ENCODE assay signal across 16 cellular contexts in the genomic region with DNA sequence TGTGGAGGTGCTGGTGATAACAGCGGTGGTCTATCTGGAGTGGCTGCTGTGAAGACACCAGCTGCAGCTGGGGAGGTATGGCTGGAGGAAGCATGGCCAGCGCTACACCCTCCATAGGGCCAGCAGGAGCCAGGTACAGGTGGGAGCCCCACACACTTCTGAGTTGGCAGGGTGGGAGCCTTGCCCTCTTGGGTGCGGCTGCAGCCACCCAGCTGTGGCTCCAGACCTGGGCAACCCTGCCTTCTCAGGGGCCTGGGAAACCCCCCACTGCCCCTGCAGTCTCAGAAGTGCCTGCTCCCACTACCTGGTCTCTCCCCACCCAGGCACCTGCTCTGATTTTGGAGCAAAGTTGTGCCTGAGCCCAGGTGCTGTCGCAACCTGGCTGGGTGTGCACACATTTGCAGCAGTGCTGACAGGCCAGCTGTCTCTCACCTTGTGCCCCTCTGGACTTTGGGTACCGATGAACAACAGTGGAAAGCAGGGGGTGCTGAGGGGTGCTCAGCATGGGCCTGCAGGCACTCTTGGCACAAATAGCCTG.
A peak's percentile ranks its signal among the peaks of the same experiment; 100 is the strongest.
DNase-seq lines count a peak whose midpoint lies in the region; ATAC-seq and TF ChIP-seq lines count a peak whose summit lies in the region.
"Had no signal": no experiment of that assay in that cellular context is flagged by ENCODE, and none has a peak within 500 bp of the region (broad histone marks: within the 10 kb centered on the region; RNA-seq: fewer than 3 reads in every experiment).

No MANE protein-coding gene starts in this region.

- H3K27me3 ChIP-seq in neuronal stem cell (ENCODE audit: control insufficient read depth in 3 of 3, insufficient read depth in 3 of 3, low read depth in 1 of 3, low read length in 3 of 3) (no peaks in the 10 kb centered on the region), SJCRH30 (no peaks in the 10 kb centered on the region), PC-9 (ENCODE audit: insufficient read depth, low read depth) (no peaks in the 10 kb centered on the region)
- H3K27me3 ChIP-seq: BLaER1 had no signal

- H2BK12ac ChIP-seq in neuronal stem cell (ENCODE audit: low read length), result no peak overlapping the region

- H3K9me3 ChIP-seq in neuronal stem cell (replicated peaks in 1 of 2; ENCODE audit: control insufficient read depth in 2 of 2, insufficient read depth in 1 of 2, low read depth in 1 of 2, low read length in 2 of 2) (peaks cover 9 to 17% of the 10 kb centered on the region in 2 donors), SJCRH30 (replicated peaks) (no peaks in the 10 kb centered on the region), PC-9 (ENCODE audit: insufficient read depth, low read depth) (no peaks in the 10 kb centered on the region; the same call in 1 of the 2 replicates)

- H3K27ac Mint-ChIP-seq in activated naive CD8-positive, alpha-beta T cell treated with anti-CD3 and anti-CD28 coated beads, Interleukin-2, amount 50 U/mL, for 24 hours, result no peak overlapping the region
- no peak overlapping the region for H3K27ac Mint-ChIP-seq in activated naive CD8-positive, alpha-beta T cell treated with anti-CD3 and anti-CD28 coated beads for 36 hours
- H3K27ac Mint-ChIP-seq: H9 had no signal

- H2AFZ ChIP-seq in neuronal stem cell (ENCODE audit: low read length), result no peak overlapping the region
- no peak overlapping the region for H2AFZ ChIP-seq in PC-9

- no peaks in the 10 kb centered on the region for H4K20me1 ChIP-seq in PC-9 (ENCODE audit: insufficient read depth)
- H4K20me1 ChIP-seq: BLaER1 had no signal

- no CpG with 5 or more reads among the region's 5 CpGs for WGBS in neuronal stem cell (ENCODE audit: extremely low coverage in 2 of 2, insufficient read length in 2 of 2, insufficient replicate concordance in 1 of 2), 2 donors

- no peaks in the 10 kb centered on the region for H3K9me2 ChIP-seq in PC-9 (ENCODE audit: insufficient read depth)

- POLR2A ChIA-PET in PC-9 (lab: Charles Lee; ENCODE audit: unreplicated experiment), result no interaction called here

- no peak overlapping the region for H3K4me3 ChIP-seq in neuronal stem cell (ENCODE audit: low read length in 2 of 2)
- H3K4me3 ChIP-seq in SJCRH30, result no peak overlapping the region
- no peak overlapping the region for H3K4me3 ChIP-seq in PC-9
- H3K4me3 ChIP-seq: BLaER1 had no signal

- H3K36me3 ChIP-seq in neuronal stem cell (replicated peaks in 1 of 2; ENCODE audit: control insufficient read depth in 2 of 2, insufficient read depth in 2 of 2, low read length in 2 of 2) (no peaks in the 10 kb centered on the region), SJCRH30 (no peaks in the 10 kb centered on the region), PC-9 (ENCODE audit: low read depth) (no peaks in the 10 kb centered on the region)

- BruUV-seq in PC-9 (replicated peaks; lab: Mats Ljungman, UMichigan), result no TSS peak

- H3K4me2 ChIP-seq in neuronal stem cell (ENCODE audit: insufficient read depth, low read length, poor library complexity, severe bottlenecking), result no peak overlapping the region
- no peak overlapping the region for H3K4me2 ChIP-seq in PC-9
- H3K4me2 ChIP-seq: BLaER1 had no signal

- H3K4ac ChIP-seq in neuronal stem cell (ENCODE audit: low read length), result no peak overlapping the region

- no peak for DNase-seq in activated naive CD8-positive, alpha-beta T cell treated with anti-CD3 and anti-CD28 coated beads, Interleukin-2, amount 50 U/mL, for 24 hours
- no peak for DNase-seq in activated naive CD8-positive, alpha-beta T cell treated with anti-CD3 and anti-CD28 coated beads for 36 hours
- DNase-seq in neuronal stem cell (ENCODE audit: low spot score) (no peak), SJCRH30 (no peak), PC-9 (no peak)
- DNase-seq: 8988T; CD4-positive, alpha-beta memory T cell; DMS153; DMS79; GDM1; GOT3; H9 had no signal

- H3K79me1 ChIP-seq in neuronal stem cell (ENCODE audit: low read depth, low read length), result no peaks in the 10 kb centered on the region

- TF ChIP-seq CTCF in PC-9 (conservative IDR thresholded peaks at IDR 0.05), result no peak

- peaks cover 6% of the 10 kb centered on the region for H3K4me1 Mint-ChIP-seq in activated naive CD8-positive, alpha-beta T cell treated with anti-CD3 and anti-CD28 coated beads, Interleukin-2, amount 50 U/mL, for 24 hours
- peaks cover 9% of the 10 kb centered on the region for H3K4me1 Mint-ChIP-seq in activated naive CD8-positive, alpha-beta T cell treated with anti-CD3 and anti-CD28 coated beads for 36 hours
- H3K4me1 Mint-ChIP-seq: H9 had no signal

- no peak overlapping the region for H3K9ac ChIP-seq in neuronal stem cell (ENCODE audit: low read depth, low read length, poor library complexity)
- H3K9ac ChIP-seq: BLaER1 had no signal

- no peaks in the 10 kb centered on the region for H3K9me3 Mint-ChIP-seq in activated naive CD8-positive, alpha-beta T cell treated with anti-CD3 and anti-CD28 coated beads, Interleukin-2, amount 50 U/mL, for 24 hours
- no peaks in the 10 kb centered on the region for H3K9me3 Mint-ChIP-seq in activated naive CD8-positive, alpha-beta T cell treated with anti-CD3 and anti-CD28 coated beads for 36 hours
- H3K9me3 Mint-ChIP-seq: CD4-positive, alpha-beta memory T cell had no signal

- no peak overlapping the region for H4K91ac ChIP-seq in neuronal stem cell (ENCODE audit: low read depth, low read length, poor library complexity)

- peaks cover 0 to 3% of the 10 kb centered on the region in 2 donors for H3K4me1 ChIP-seq in neuronal stem cell (ENCODE audit: control insufficient read depth in 2 of 2, insufficient read depth in 1 of 2, low read depth in 1 of 2, low read length in 2 of 2)
- H3K4me1 ChIP-seq in SJCRH30, result peaks cover 5% of the 10 kb centered on the region
- H3K4me1 ChIP-seq in PC-9 (replicated peaks; ENCODE audit: insufficient read depth), result peaks cover 5% of the 10 kb centered on the region

- no peaks in the 10 kb centered on the region for H3K79me2 ChIP-seq in PC-9 (ENCODE audit: low read depth)

- no peak overlapping the region for H2AK5ac ChIP-seq in neuronal stem cell (ENCODE audit: low read depth, low read length)

- no peak overlapping the region for H2BK5ac ChIP-seq in neuronal stem cell (ENCODE audit: low read length)

- no peak overlapping the region for H3K27ac ChIP-seq in neuronal stem cell (replicated peaks; ENCODE audit: low read length)
- H3K27ac ChIP-seq in SJCRH30, result no peak overlapping the region
- H3K27ac ChIP-seq in PC-9, result no peak overlapping the region
- H3K27ac ChIP-seq: BLaER1 had no signal

- H3K23ac ChIP-seq in neuronal stem cell (ENCODE audit: low read depth, low read length, poor library complexity), result no peak overlapping the region

- no peak overlapping the region for H3K14ac ChIP-seq in neuronal stem cell (ENCODE audit: low read length)

- H4K8ac ChIP-seq in neuronal stem cell (ENCODE audit: low read depth, low read length), result no peak overlapping the region

- no peaks in the 10 kb centered on the region for H3K27me3 Mint-ChIP-seq in activated naive CD8-positive, alpha-beta T cell treated with anti-CD3 and anti-CD28 coated beads, Interleukin-2, amount 50 U/mL, for 24 hours
- no peaks in the 10 kb centered on the region for H3K27me3 Mint-ChIP-seq in activated naive CD8-positive, alpha-beta T cell treated with anti-CD3 and anti-CD28 coated beads for 36 hours
- H3K27me3 Mint-ChIP-seq: CD4-positive, alpha-beta memory T cell had no signal

- H3K18ac ChIP-seq in neuronal stem cell (ENCODE audit: low read length), result peak overlapping the region; percentile 52

- peak; percentile 15 for ATAC-seq in activated naive CD8-positive, alpha-beta T cell treated with anti-CD3 and anti-CD28 coated beads, Interleukin-2, amount 50 U/mL, for 24 hours
- ATAC-seq in esophagus mucosa, result peak; percentile 29
- no peak for ATAC-seq in GM21515 (IDR thresholded peaks at IDR 0.05; ENCODE audit: unreplicated experiment)

- no peak overlapping the region for H2BK15ac ChIP-seq in neuronal stem cell (ENCODE audit: low read length)

- CTCF ChIA-PET in PC-9 (lab: Charles Lee), result no interaction called here

- no peak overlapping the region for H2BK120ac ChIP-seq in neuronal stem cell (ENCODE audit: low read depth, low read length)

- H3F3A ChIP-seq in PC-9 (ENCODE audit: insufficient read depth, low read depth), result peaks cover 7% of the 10 kb centered on the region

- H3K4me3 Mint-ChIP-seq in activated naive CD8-positive, alpha-beta T cell treated with anti-CD3 and anti-CD28 coated beads, Interleukin-2, amount 50 U/mL, for 24 hours, result no peak overlapping the region
- no peak overlapping the region for H3K4me3 Mint-ChIP-seq in activated naive CD8-positive, alpha-beta T cell treated with anti-CD3 and anti-CD28 coated beads for 36 hours
- H3K4me3 Mint-ChIP-seq: CD14-positive monocyte; CD4-positive, alpha-beta memory T cell; H9 had no signal

- intact Hi-C loops in PC-9 (cut with micrococcal nuclease; ENCODE audit: unreplicated experiment), result no loop called here

- peaks cover 3% of the 10 kb centered on the region for H3K36me3 Mint-ChIP-seq in activated naive CD8-positive, alpha-beta T cell treated with anti-CD3 and anti-CD28 coated beads, Interleukin-2, amount 50 U/mL, for 24 hours (ENCODE audit: low read depth)
- H3K36me3 Mint-ChIP-seq in activated naive CD8-positive, alpha-beta T cell treated with anti-CD3 and anti-CD28 coated beads for 36 hours, result peaks cover 12% of the 10 kb centered on the region
